ENCODE assay signal across 1 cellular context in the genomic region with DNA sequence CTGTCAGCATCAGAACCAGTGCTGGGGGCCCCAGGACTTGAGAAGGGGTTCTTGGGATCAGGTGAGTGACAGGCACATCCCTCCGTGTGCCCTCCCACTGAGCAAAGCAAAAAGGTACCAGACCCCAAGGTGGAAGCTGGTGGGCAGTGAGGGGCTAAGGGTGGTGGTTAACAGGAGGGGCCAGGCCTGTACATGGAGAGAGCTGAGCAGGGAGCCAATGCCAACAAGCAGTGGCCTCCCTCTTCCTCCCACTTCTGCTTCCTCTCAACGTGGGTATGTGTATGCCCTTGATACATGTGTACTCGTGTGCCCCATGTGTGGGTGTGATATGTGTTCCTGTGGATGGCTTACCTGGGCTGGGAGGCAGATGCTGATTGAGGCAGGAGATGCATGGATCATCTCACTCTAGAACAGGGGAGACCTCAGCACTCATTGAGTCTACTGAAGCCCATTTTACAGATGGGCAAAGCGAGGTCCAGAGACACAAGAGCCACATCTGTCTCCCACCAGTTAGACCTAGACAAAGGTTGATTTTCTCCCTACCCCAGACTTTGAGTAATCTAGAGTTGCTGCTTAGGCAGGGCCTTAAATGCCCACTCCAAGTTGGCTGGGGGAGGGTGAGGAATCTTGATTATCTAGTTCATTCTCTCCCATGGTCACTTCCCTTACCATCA.
TF ChIP-seq lines count a peak whose summit lies in the region.

No MANE protein-coding gene starts in this region.

TF ChIP-seq in K562, 482 proteins besides CTCF, POLR2A, EP300 and RAD21 (continued from another document):
- TF ChIP-seq, protein P1, sequence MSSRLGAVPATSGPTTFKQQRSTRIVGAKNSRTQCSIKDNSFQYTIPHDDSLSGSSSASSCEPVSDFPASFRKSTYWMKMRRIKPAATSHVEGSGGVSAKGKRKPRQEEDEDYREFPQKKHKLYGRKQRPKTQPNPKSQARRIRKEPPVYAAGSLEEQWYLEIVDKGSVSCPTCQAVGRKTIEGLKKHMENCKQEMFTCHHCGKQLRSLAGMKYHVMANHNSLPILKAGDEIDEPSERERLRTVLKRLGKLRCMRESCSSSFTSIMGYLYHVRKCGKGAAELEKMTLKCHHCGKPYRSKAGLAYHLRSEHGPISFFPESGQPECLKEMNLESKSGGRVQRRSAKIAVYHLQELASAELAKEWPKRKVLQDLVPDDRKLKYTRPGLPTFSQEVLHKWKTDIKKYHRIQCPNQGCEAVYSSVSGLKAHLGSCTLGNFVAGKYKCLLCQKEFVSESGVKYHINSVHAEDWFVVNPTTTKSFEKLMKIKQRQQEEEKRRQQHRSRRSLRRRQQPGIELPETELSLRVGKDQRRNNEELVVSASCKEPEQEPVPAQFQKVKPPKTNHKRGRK (tag; IDR thresholded peaks at IDR 0.05), result no peak
- TF ChIP-seq ZFP1 (CRISPR knock-in tag; IDR thresholded peaks at IDR 0.05) (no peak), MAFG (tag; conservative IDR thresholded peaks at IDR 0.05) (no peak), NR4A1 (CRISPR knock-in tag; IDR thresholded peaks at IDR 0.05) (no peak), NR4A1 (tag; IDR thresholded peaks at IDR 0.05) (no peak), GTF2F1 (IDR thresholded peaks at IDR 0.05; ENCODE audit: low read depth, low read length) (no peak), CCAR2 (IDR thresholded peaks at IDR 0.05; ENCODE audit: low read depth, low read length) (no peak), RNF2 (IDR thresholded peaks at IDR 0.05) (no peak), ARNT (IDR thresholded peaks at IDR 0.05) (no peak), PHF20 (IDR thresholded peaks at IDR 0.05; ENCODE audit: partially characterized antibody) (peak; percentile 35), ZNF23 (CRISPR knock-in tag; IDR thresholded peaks at IDR 0.05) (no peak), KDM1A (IDR thresholded peaks at IDR 0.05) (peak; percentile 80 to 90), IFI16 (CRISPR knock-in tag; IDR thresholded peaks at IDR 0.05) (no peak), ADNP (tag; IDR thresholded peaks at IDR 0.05) (peak; percentile 85), HDAC6 (IDR thresholded peaks at IDR 0.05; ENCODE audit: low read depth, low read length) (0 out of 2 replicates have a peak, but pooled peaks have one; percentile 49), RCOR1 (IDR thresholded peaks at IDR 0.05; ENCODE audit: borderline replicate concordance in 1 of 2, low read depth in 2 of 2, low read length in 2 of 2) (peak in 1 of 2 experiments; percentile 61; a peak in 1 of 4 replicates), TARDBP (IDR thresholded peaks at IDR 0.05) (no peak), SRF (CRISPR knock-in tag; IDR thresholded peaks at IDR 0.05) (no peak), SETDB1 (IDR thresholded peaks at IDR 0.05; ENCODE audit: low read length) (no peak), SMARCA5 (IDR thresholded peaks at IDR 0.05) (peak; percentile 78), GABPA (tag; conservative IDR thresholded peaks at IDR 0.05; ENCODE audit: low read depth) (no peak), STAG1 (CRISPR knock-in tag; IDR thresholded peaks at IDR 0.05; ENCODE audit: borderline replicate concordance) (no peak), ZNF644 (tag; IDR thresholded peaks at IDR 0.05; ENCODE audit: low read depth) (no peak), SMARCB1 (IDR thresholded peaks at IDR 0.05; ENCODE audit: insufficient read length, low read depth) (no peak), RBM25 (IDR thresholded peaks at IDR 0.05; ENCODE audit: low read depth, low read length, severe bottlenecking) (peak; percentile 99), CHD4 (IDR thresholded peaks at IDR 0.05; ENCODE audit: insufficient read depth, insufficient replicate concordance, low read depth, low read length, poor library complexity, severe bottlenecking) (peak; percentile 95)
- TF ChIP-seq, protein P2, sequence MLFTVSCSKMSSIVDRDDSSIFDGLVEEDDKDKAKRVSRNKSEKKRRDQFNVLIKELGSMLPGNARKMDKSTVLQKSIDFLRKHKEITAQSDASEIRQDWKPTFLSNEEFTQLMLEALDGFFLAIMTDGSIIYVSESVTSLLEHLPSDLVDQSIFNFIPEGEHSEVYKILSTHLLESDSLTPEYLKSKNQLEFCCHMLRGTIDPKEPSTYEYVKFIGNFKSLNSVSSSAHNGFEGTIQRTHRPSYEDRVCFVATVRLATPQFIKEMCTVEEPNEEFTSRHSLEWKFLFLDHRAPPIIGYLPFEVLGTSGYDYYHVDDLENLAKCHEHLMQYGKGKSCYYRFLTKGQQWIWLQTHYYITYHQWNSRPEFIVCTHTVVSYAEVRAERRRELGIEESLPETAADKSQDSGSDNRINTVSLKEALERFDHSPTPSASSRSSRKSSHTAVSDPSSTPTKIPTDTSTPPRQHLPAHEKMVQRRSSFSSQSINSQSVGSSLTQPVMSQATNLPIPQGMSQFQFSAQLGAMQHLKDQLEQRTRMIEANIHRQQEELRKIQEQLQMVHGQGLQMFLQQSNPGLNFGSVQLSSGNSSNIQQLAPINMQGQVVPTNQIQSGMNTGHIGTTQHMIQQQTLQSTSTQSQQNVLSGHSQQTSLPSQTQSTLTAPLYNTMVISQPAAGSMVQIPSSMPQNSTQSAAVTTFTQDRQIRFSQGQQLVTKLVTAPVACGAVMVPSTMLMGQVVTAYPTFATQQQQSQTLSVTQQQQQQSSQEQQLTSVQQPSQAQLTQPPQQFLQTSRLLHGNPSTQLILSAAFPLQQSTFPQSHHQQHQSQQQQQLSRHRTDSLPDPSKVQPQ (CRISPR knock-in tag; IDR thresholded peaks at IDR 0.05; ENCODE audit: borderline replicate concordance), result no peak
- TF ChIP-seq, protein P3, sequence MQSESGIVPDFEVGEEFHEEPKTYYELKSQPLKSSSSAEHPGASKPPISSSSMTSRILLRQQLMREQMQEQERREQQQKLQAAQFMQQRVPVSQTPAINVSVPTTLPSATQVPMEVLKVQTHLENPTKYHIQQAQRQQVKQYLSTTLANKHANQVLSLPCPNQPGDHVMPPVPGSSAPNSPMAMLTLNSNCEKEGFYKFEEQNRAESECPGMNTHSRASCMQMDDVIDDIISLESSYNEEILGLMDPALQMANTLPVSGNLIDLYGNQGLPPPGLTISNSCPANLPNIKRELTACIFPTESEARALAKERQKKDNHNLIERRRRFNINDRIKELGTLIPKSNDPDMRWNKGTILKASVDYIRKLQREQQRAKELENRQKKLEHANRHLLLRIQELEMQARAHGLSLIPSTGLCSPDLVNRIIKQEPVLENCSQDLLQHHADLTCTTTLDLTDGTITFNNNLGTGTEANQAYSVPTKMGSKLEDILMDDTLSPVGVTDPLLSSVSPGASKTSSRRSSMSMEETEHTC (IDR thresholded peaks at IDR 0.05), result no peak
- TF ChIP-seq, protein P4, sequence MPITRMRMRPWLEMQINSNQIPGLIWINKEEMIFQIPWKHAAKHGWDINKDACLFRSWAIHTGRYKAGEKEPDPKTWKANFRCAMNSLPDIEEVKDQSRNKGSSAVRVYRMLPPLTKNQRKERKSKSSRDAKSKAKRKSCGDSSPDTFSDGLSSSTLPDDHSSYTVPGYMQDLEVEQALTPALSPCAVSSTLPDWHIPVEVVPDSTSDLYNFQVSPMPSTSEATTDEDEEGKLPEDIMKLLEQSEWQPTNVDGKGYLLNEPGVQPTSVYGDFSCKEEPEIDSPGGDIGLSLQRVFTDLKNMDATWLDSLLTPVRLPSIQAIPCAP (CRISPR knock-in tag; IDR thresholded peaks at IDR 0.05; ENCODE audit: borderline replicate concordance), result no peak
- TF ChIP-seq, protein P5, sequence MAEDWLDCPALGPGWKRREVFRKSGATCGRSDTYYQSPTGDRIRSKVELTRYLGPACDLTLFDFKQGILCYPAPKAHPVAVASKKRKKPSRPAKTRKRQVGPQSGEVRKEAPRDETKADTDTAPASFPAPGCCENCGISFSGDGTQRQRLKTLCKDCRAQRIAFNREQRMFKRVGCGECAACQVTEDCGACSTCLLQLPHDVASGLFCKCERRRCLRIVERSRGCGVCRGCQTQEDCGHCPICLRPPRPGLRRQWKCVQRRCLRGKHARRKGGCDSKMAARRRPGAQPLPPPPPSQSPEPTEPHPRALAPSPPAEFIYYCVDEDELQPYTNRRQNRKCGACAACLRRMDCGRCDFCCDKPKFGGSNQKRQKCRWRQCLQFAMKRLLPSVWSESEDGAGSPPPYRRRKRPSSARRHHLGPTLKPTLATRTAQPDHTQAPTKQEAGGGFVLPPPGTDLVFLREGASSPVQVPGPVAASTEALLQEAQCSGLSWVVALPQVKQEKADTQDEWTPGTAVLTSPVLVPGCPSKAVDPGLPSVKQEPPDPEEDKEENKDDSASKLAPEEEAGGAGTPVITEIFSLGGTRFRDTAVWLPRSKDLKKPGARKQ (CRISPR knock-in tag; IDR thresholded peaks at IDR 0.05), result no peak
- TF ChIP-seq, protein P6, sequence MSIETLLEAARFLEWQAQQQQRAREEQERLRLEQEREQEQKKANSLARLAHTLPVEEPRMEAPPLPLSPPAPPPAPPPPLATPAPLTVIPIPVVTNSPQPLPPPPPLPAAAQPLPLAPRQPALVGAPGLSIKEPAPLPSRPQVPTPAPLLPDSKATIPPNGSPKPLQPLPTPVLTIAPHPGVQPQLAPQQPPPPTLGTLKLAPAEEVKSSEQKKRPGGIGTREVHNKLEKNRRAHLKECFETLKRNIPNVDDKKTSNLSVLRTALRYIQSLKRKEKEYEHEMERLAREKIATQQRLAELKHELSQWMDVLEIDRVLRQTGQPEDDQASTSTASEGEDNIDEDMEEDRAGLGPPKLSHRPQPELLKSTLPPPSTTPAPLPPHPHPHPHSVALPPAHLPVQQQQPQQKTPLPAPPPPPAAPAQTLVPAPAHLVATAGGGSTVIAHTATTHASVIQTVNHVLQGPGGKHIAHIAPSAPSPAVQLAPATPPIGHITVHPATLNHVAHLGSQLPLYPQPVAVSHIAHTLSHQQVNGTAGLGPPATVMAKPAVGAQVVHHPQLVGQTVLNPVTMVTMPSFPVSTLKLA (conservative IDR thresholded peaks at IDR 0.05), result no peak
- TF ChIP-seq, protein P7, sequence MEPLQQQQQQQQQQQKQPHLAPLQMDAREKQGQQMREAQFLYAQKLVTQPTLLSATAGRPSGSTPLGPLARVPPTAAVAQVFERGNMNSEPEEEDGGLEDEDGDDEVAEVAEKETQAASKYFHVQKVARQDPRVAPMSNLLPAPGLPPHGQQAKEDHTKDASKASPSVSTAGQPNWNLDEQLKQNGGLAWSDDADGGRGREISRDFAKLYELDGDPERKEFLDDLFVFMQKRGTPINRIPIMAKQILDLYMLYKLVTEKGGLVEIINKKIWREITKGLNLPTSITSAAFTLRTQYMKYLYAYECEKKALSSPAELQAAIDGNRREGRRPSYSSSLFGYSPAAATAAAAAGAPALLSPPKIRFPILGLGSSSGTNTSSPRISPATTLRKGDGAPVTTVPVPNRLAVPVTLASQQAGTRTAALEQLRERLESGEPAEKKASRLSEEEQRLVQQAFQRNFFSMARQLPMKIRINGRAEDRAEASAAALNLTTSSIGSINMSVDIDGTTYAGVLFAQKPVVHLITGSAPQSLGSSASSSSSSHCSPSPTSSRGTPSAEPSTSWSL (CRISPR knock-in tag; IDR thresholded peaks at IDR 0.05; ENCODE audit: borderline replicate concordance), result no peak
